ENCODE assay signal across 15 cellular contexts in genomic region chr1:203152158-203153034, GRCh38. TPM values are rescaled to one million over a fixed set of nuclear protein-coding genes. Genes with fewer than 3 reads are reported as not detected.
DNase-seq lines count a peak whose midpoint lies in the region; ATAC-seq and TF ChIP-seq lines count a peak whose summit lies in the region.
"Had no signal": no experiment of that assay in that cellular context is flagged by ENCODE, and none has a peak within 500 bp of the region (broad histone marks: within the 10 kb centered on the region; RNA-seq: fewer than 3 reads in every experiment).

No MANE protein-coding gene starts in this region.

- peak overlapping the region; percentile 43 for H3K4me2 ChIP-seq in mammary epithelial cell (ENCODE audit: insufficient read depth, low read depth, low read length)

- no peaks in the 10 kb centered on the region for H3K9me3 ChIP-seq in MG63
- H3K9me3 ChIP-seq in mammary epithelial cell (replicated peaks; ENCODE audit: insufficient read depth, low read length) = no peaks in the 10 kb centered on the region

- peak; percentile 16 for DNase-seq in ELR (ENCODE audit: low read depth)
- DNase-seq in MG63 = peak; percentile 55
- DNase-seq in mammary epithelial cell = peak; percentile 57
- no peak for DNase-seq in stimulated activated CD4-positive, alpha-beta T cell treated with anti-CD3 and anti-CD28 coated beads, Interleukin-4, amount 100 ng/mL, for 24 hours
- DNase-seq in activated gamma-delta T cell treated with Interleukin-2 at 50 U/mL for 16 hours = no peak
- DNase-seq: activated T-cell treated with anti-CD3 and anti-CD28 coated beads, Interleukin-2, amount 50 U/mL, for 1 hour; GDM1; naive thymus-derived CD8-positive, alpha-beta T cell; NK-92 treated with Interleukin-12 subunit alpha and Interleukin-12 subunit beta, amount 100 ng/mL, for 24 hours; stimulated activated CD4-positive, alpha-beta T cell treated with anti-CD3 and anti-CD28 coated beads, Interleukin-2, amount 100 ng/mL, for 24 hours had no signal

- no peaks in the 10 kb centered on the region for H3K9me3 Mint-ChIP-seq in nephron
- H3K9me3 Mint-ChIP-seq: naive thymus-derived CD8-positive, alpha-beta T cell had no signal

- intact Hi-C loops in mammary epithelial cell (cut with micrococcal nuclease) = no loop called here

- peak overlapping the region in 2 of 3 experiments; percentile 41 to 45 for H3K4me3 Mint-ChIP-seq in nephron
- H3K4me3 Mint-ChIP-seq: naive thymus-derived CD8-positive, alpha-beta T cell had no signal

- no peaks in the 10 kb centered on the region for H3K36me3 ChIP-seq in MG63
- H3K36me3 ChIP-seq in mammary epithelial cell (ENCODE audit: insufficient read depth, low read length) = no peaks in the 10 kb centered on the region

- H3K4me3 ChIP-seq in MG63 (no peak overlapping the region), mammary epithelial cell (replicated peaks in 1 of 3; ENCODE audit: insufficient read depth in 1 of 3, low read depth in 2 of 3, low read length in 3 of 3) (no peak overlapping the region)

- dilution Hi-C loops in mammary epithelial cell (cut with HindIII; ENCODE audit: low sequenced_read_pairs) = no loop called here

- 45% methylated on average over 9 of the region's 10 CpGs for WGBS in mammary epithelial cell (ENCODE audit: low coverage, missing lambda C conversion rate)

- ATAC-seq in HG03457 (IDR thresholded peaks at IDR 0.05; ENCODE audit: unreplicated experiment) (no peak), GM19328 (IDR thresholded peaks at IDR 0.05; ENCODE audit: unreplicated experiment) (no peak)
- ATAC-seq: naive thymus-derived CD8-positive, alpha-beta T cell had no signal

- no peaks in the 10 kb centered on the region for H3K36me3 Mint-ChIP-seq in nephron (ENCODE audit: low read depth)
- H3K36me3 Mint-ChIP-seq: naive thymus-derived CD8-positive, alpha-beta T cell had no signal

- H3K79me2 ChIP-seq in mammary epithelial cell (ENCODE audit: insufficient read depth, low read length) = no peaks in the 10 kb centered on the region

- BruUV-seq in mammary epithelial cell (replicated peaks; lab: Mats Ljungman, UMichigan) = no TSS peak

- H3K4me1 Mint-ChIP-seq in nephron = peaks cover 62% of the 10 kb centered on the region
- H3K4me1 Mint-ChIP-seq: naive thymus-derived CD8-positive, alpha-beta T cell had no signal

- H3K27ac ChIP-seq in mammary epithelial cell (ENCODE audit: insufficient read depth, low read depth, low read length) = no peak overlapping the region

- CTCF ChIA-PET in mammary epithelial cell (lab: Charles Lee; ENCODE audit: low non-redundant PET) = no interaction called here

- TF ChIP-seq CTCF in mammary epithelial cell (conservative IDR thresholded peaks at IDR 0.05 in 1 of 2, IDR thresholded peaks at IDR 0.05 in 1 of 2; ENCODE audit: extremely low read depth in 1 of 2, insufficient read depth in 1 of 2, low read depth in 1 of 2, low read length in 2 of 2) (no peak), nephron (IDR thresholded peaks at IDR 0.05; ENCODE audit: unreplicated experiment in 3 of 3) (no peak)

- in situ Hi-C loops in mammary epithelial cell (cut with MboI; ENCODE audit: low sequenced_read_pairs in 2 of 2) = no loop called here

- peak overlapping the region; percentile 37 for H2AFZ ChIP-seq in mammary epithelial cell (ENCODE audit: low read depth, low read length)

- H3K27me3 ChIP-seq in MG63 (no peaks in the 10 kb centered on the region), mammary epithelial cell (ENCODE audit: insufficient read depth, low read length) (no peaks in the 10 kb centered on the region)

- H3K4me1 ChIP-seq in mammary epithelial cell (ENCODE audit: insufficient read depth, low read length) = peaks cover 43% of the 10 kb centered on the region

- peaks cover 4% of the 10 kb centered on the region for H3K27me3 Mint-ChIP-seq in nephron (ENCODE audit: low read depth)

- peak overlapping the region; percentile 89 to 98 (median 98) for H3K27ac Mint-ChIP-seq in nephron
- H3K27ac Mint-ChIP-seq: naive thymus-derived CD8-positive, alpha-beta T cell had no signal

- H4K20me1 ChIP-seq in mammary epithelial cell (ENCODE audit: insufficient read depth, low read length) = no peaks in the 10 kb centered on the region

- H3K9ac ChIP-seq in mammary epithelial cell (ENCODE audit: insufficient read depth, low read length) = no peak overlapping the region

RNA-seq across cellular contexts. Expression of gene MYBPH, which starts 23.2 kb away (rescaled TPM):
- not detected in 2 replicates for total RNA-seq in MG63 (2014; rRNA removed; shearing (Covaris generic); ENCODE audit: low replicate concordance)
- total RNA-seq in mammary epithelial cell = not detected
- not detected for polyA plus RNA-seq in mammary epithelial cell
- not detected for polyA minus RNA-seq in mammary epithelial cell
- total RNA-seq: chondrocyte; HT-29; naive thymus-derived CD8-positive, alpha-beta T cell had no signal
- polyA plus RNA-seq: naive thymus-derived CD8-positive, alpha-beta T cell had no signal

RNA-seq across cellular contexts. Expression of gene ADORA1, which starts 24.9 kb away (rescaled TPM):
- 0.94 and 1.5 TPM in 2 replicates for total RNA-seq in MG63 (2014; rRNA removed; shearing (Covaris generic); ENCODE audit: low replicate concordance)
- 1 to 10 TPM in 1 of 2 donors, under 1 TPM in 1; 0.96 to 1.7 TPM for total RNA-seq in mammary epithelial cell
- polyA plus RNA-seq in mammary epithelial cell = 0.74 TPM
- not detected for polyA minus RNA-seq in mammary epithelial cell
- total RNA-seq: naive thymus-derived CD8-positive, alpha-beta T cell had no signal
- polyA plus RNA-seq: naive thymus-derived CD8-positive, alpha-beta T cell had no signal

RNA-seq across cellular contexts. Expression of gene CHI3L1, which starts 34.1 kb away (rescaled TPM):
- total RNA-seq in MG63 (2014; rRNA removed; shearing (Covaris generic); ENCODE audit: low replicate concordance) = 3.5 and 4.8 TPM in 2 replicates
- 10 to 100 TPM in 1 of 2 donors, not detected in 1; 37.0 TPM for total RNA-seq in mammary epithelial cell
- 0.33 TPM for polyA plus RNA-seq in mammary epithelial cell
- not detected for polyA minus RNA-seq in mammary epithelial cell
- total RNA-seq: chondrocyte; HT-29; naive thymus-derived CD8-positive, alpha-beta T cell had no signal
- polyA plus RNA-seq: naive thymus-derived CD8-positive, alpha-beta T cell had no signal

Comparison
In these comparisons a context has a peak if more than half of its experiments do, and no peak if none do; other contexts are left out.
1. DNase-seq: peak in ELR (single experiment), MG63 (single experiment) and mammary epithelial cell (single experiment); none in stimulated activated CD4-positive, alpha-beta T cell treated with anti-CD3 and anti-CD28 coated beads, Interleukin-4, amount 100 ng/mL, for 24 hours (single experiment) and activated gamma-delta T cell treated with Interleukin-2 at 50 U/mL for 16 hours (single experiment).